ENCODE assay signal across 9 cellular contexts in the genomic region with DNA sequence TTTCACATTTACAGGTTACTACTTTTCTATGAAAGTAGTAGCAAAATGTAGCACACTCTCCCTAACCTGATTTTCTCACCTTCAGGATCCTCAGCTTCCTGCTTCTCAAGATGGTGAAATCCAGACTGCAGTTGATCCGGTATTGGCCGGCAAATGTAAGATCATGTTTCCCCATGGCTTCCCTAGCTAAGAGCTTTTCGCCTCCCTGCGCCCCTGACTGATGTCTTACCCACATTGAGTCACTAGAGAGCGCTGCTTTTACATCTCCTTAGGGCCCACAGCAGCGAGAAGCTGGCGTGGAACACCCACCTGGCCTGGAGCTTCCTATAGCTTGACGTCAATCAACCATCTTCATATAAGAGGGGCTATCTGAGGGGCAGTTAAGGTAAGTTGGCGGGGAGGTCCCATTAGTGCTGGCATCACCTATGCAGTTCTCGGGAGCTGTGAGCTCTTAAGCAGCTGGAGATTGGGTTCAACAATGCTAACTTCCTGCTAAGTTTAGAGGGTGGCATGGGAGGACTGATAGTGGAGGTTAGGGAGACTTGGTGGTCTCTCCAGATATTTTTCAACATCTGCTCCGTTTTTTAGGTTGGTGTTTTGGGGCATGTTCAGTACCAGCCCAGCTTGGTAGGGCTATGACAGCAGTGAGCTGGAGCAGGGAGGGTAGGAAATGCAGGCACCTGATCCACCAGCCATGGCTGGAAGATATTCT. TPM values are rescaled to one million over a fixed set of nuclear protein-coding genes. Genes with fewer than 3 reads are reported as not detected.
DNase-seq lines count a peak whose midpoint lies in the region; ATAC-seq and TF ChIP-seq lines count a peak whose summit lies in the region.
"Had no signal": no experiment of that assay in that cellular context is flagged by ENCODE, and none has a peak within 500 bp of the region (broad histone marks: within the 10 kb centered on the region; RNA-seq: fewer than 3 reads in every experiment).

No MANE protein-coding gene starts in this region.

- H3K9ac ChIP-seq in GM23248 = no peak overlapping the region

- H3K27me3 Mint-ChIP-seq in activated T-helper 17 cell treated with anti-CD3 and anti-CD28 coated beads, Interleukin-2, amount 50 U/mL, for 72 hours = no peaks in the 10 kb centered on the region

- H3K4me2 ChIP-seq in GM23248 (ENCODE audit: unreplicated experiment) = no peak overlapping the region

- H3K36me3 Mint-ChIP-seq in activated T-helper 17 cell treated with anti-CD3 and anti-CD28 coated beads, Interleukin-2, amount 50 U/mL, for 72 hours (ENCODE audit: low read depth) = peaks cover 100% of the 10 kb centered on the region

- DNase-seq in BJ (ENCODE audit: low read depth) = no peak
- DNase-seq in GM23248 = peak; percentile 85
- peak; percentile 48 for DNase-seq in NCI-H774 (lab: John Stamatoyannopoulos, UW)
- no peak for DNase-seq in heart left ventricle
- DNase-seq in retinal pigment epithelial cell (ENCODE audit: low read depth) = peak; percentile 51

- H3K27ac ChIP-seq in GM23248 (no peak overlapping the region), heart left ventricle (no peak overlapping the region)

- no peaks in the 10 kb centered on the region for H3K9me2 ChIP-seq in GM23248 (ENCODE audit: insufficient read depth)

- CTCF ChIA-PET in BJ (lab: Yijun Ruan, JAX) = interaction anchor here (0.7 to 2.6 kb wide), 13 partner anchors 9 to 564 kb away, joined by 3 to 10 read pairs (median 4); no protein-coding TSS in a partner anchor

- H3K9me3 ChIP-seq in GM23248 (ENCODE audit: low read depth) (no peaks in the 10 kb centered on the region), heart left ventricle (no peaks in the 10 kb centered on the region)

- no peaks in the 10 kb centered on the region for H4K20me1 ChIP-seq in GM23248 (ENCODE audit: insufficient read depth)

- no peaks in the 10 kb centered on the region for H3K9me3 Mint-ChIP-seq in activated T-helper 17 cell treated with anti-CD3 and anti-CD28 coated beads, Interleukin-2, amount 50 U/mL, for 72 hours

- H3K4me1 Mint-ChIP-seq in activated T-helper 17 cell treated with anti-CD3 and anti-CD28 coated beads, Interleukin-2, amount 50 U/mL, for 72 hours = peaks cover 37% of the 10 kb centered on the region

- no peaks in the 10 kb centered on the region for H3K79me2 ChIP-seq in GM23248 (ENCODE audit: insufficient read depth)

- POLR2A ChIA-PET in BJ (lab: Charles Lee) = no interaction called here

- no peaks in the 10 kb centered on the region for H3F3A ChIP-seq in GM23248 (ENCODE audit: insufficient read depth)

- H3K27me3 ChIP-seq in BJ (ENCODE audit: control insufficient read depth, insufficient read depth, low read length) (peaks cover 9% of the 10 kb centered on the region; the same call in 1 of the 2 replicates), GM23248 (replicated peaks; ENCODE audit: insufficient read depth) (0 out of 2 replicates have a peak, but pooled peaks cover 5% of the 10 kb centered on the region), heart left ventricle (no peaks in the 10 kb centered on the region)

- WGBS in GM23248 (ENCODE audit: low coverage in 1 of 2, low lambda C conversion rate in 2 of 2, missing lambda C conversion rate in 2 of 2), 2 experiments = 23 to 26% methylated on average over 11 of the region's 11 CpGs
- WGBS in heart left ventricle, 4 donors = 37 to 55% (median 39%) methylated on average over 10 to 11 of the region's 11 CpGs

- peak overlapping the region; percentile 100 for H3K4me3 Mint-ChIP-seq in activated T-helper 17 cell treated with anti-CD3 and anti-CD28 coated beads, Interleukin-2, amount 50 U/mL, for 72 hours

- TF ChIP-seq CTCF in BJ (IDR thresholded peaks at IDR 0.05; ENCODE audit: insufficient read depth, low read depth, low read length) (peak; percentile 60), heart left ventricle (IDR thresholded peaks at IDR 0.05) (peak in 8 of 12 donors; percentile 6 to 49 (median 36)), retinal pigment epithelial cell (conservative IDR thresholded peaks at IDR 0.05; ENCODE audit: low read depth, low read length) (peak; percentile 70)

- intact Hi-C loops in heart left ventricle (cut with DNase I) = no loop called here

- H3K36me3 ChIP-seq in BJ (ENCODE audit: control insufficient read depth, insufficient read depth, low read length) (no peaks in the 10 kb centered on the region), GM23248 (ENCODE audit: low read depth) (no peaks in the 10 kb centered on the region), heart left ventricle (peaks cover 0 to 37% (median 0%) of the 10 kb centered on the region in 9 donors)

- no peak overlapping the region for H3K4me3 ChIP-seq in BJ (ENCODE audit: low read depth, low read length)
- no peak overlapping the region for H3K4me3 ChIP-seq in GM23248
- no peak overlapping the region for H3K4me3 ChIP-seq in heart left ventricle
- H3K4me3 ChIP-seq in retinal pigment epithelial cell (ENCODE audit: low read length) = no peak overlapping the region

- no peak for TF ChIP-seq POLR2A in heart left ventricle (IDR thresholded peaks at IDR 0.05)

- in situ Hi-C loops in GM23248 (cut with MboI) = no loop called here

- no peaks in the 10 kb centered on the region for H3K4me1 ChIP-seq in GM23248 (ENCODE audit: insufficient read depth)
- H3K4me1 ChIP-seq in heart left ventricle = peaks cover 0 to 35% (median 5%) of the 10 kb centered on the region in 12 donors

- H2AFZ ChIP-seq in GM23248 = no peak overlapping the region

- ATAC-seq in activated T-helper 17 cell treated with anti-CD3 and anti-CD28 coated beads, Interleukin-2, amount 50 U/mL, for 72 hours (replicated peaks) = peak; percentile 33
- ATAC-seq in heart left ventricle = peak in 3 of 4 donors; percentile 50 to 57 (median 52)
- ATAC-seq in GM19328 (IDR thresholded peaks at IDR 0.05; ENCODE audit: unreplicated experiment) = no peak
- no peak for ATAC-seq in GM21423 (IDR thresholded peaks at IDR 0.05; ENCODE audit: unreplicated experiment)

- peak overlapping the region; percentile 82 for H3K27ac Mint-ChIP-seq in activated T-helper 17 cell treated with anti-CD3 and anti-CD28 coated beads, Interleukin-2, amount 50 U/mL, for 72 hours

RNA-seq across cellular contexts. Expression of gene PTPN7, which starts 5.5 kb away (rescaled TPM):
- polyA plus RNA-seq in BJ (2011; rRNA removed) (not detected in 2 replicates), GM23248 (2016; fragmentation: Nextera tagmentation; extraction: Ambion mirVana) (0.16 TPM in 1 of 2 replicates, not detected in the other), heart left ventricle (under 1 TPM; 0.19 to 0.36 TPM)
- polyA minus RNA-seq in BJ (2011; rRNA and poly(A)+ RNA removed) = not detected in 2 replicates
- total RNA-seq in GM23248 (2014; rRNA removed; shearing (Covaris generic)) = not detected in 2 replicates
- 100 to 1,000 TPM; 238 to 281 TPM for total RNA-seq in activated T-helper 17 cell treated with anti-CD3 and anti-CD28 coated beads, Interleukin-2, amount 50 U/mL, for 72 hours
- 10 to 100 TPM in 1 of 9 donors, 1 to 10 TPM in 3, under 1 TPM in 4, not detected in 1; 0.30 to 10.3 (median 0.86) TPM for total RNA-seq in heart left ventricle

RNA-seq across cellular contexts. Expression of gene ARL8A, which starts 10.4 kb away (rescaled TPM):
- 54.5 and 76.6 TPM in 2 replicates for polyA plus RNA-seq in BJ (2011; rRNA removed)
- 14.0 and 29.4 TPM in 2 replicates for polyA minus RNA-seq in BJ (2011; rRNA and poly(A)+ RNA removed)
- 25.0 and 32.5 TPM in 2 replicates for total RNA-seq in GM23248 (2014; rRNA removed; shearing (Covaris generic))
- 33.5 and 33.9 TPM in 2 replicates for polyA plus RNA-seq in GM23248 (2016; fragmentation: Nextera tagmentation; extraction: Ambion mirVana)
- total RNA-seq in activated T-helper 17 cell treated with anti-CD3 and anti-CD28 coated beads, Interleukin-2, amount 50 U/mL, for 72 hours = 10 to 100 TPM; 43.6 to 51.4 TPM
- total RNA-seq in heart left ventricle = 10 to 100 TPM; 33.0 to 86.4 (median 75.6) TPM
- 10 to 100 TPM; 22.6 to 35.5 TPM for polyA plus RNA-seq in heart left ventricle

RNA-seq across cellular contexts. Expression of gene GPR37L1, which starts 32.2 kb away (rescaled TPM):
- polyA plus RNA-seq in BJ (2011; rRNA removed) (not detected in 2 replicates), GM23248 (2016; fragmentation: Nextera tagmentation; extraction: Ambion mirVana) (0.03 TPM in 1 of 2 replicates, not detected in the other), heart left ventricle (under 1 TPM; 0.03 to 0.04 TPM)
- not detected in 2 replicates for polyA minus RNA-seq in BJ (2011; rRNA and poly(A)+ RNA removed)
- not detected in 2 replicates for total RNA-seq in GM23248 (2014; rRNA removed; shearing (Covaris generic))
- total RNA-seq in activated T-helper 17 cell treated with anti-CD3 and anti-CD28 coated beads, Interleukin-2, amount 50 U/mL, for 72 hours = not detected
- total RNA-seq in heart left ventricle = under 1 TPM in 1 of 9 donors, not detected in 8; 0.05 TPM
- total RNA-seq: pulmonary artery endothelial cell had no signal

RNA-seq across cellular contexts. Expression of gene LGR6, which starts 38.7 kb away (rescaled TPM):
- not detected in 2 replicates for polyA plus RNA-seq in BJ (2011; rRNA removed)
- polyA minus RNA-seq in BJ (2011; rRNA and poly(A)+ RNA removed) = 0.38 TPM in 1 of 2 replicates, not detected in the other
- not detected in 2 replicates for total RNA-seq in GM23248 (2014; rRNA removed; shearing (Covaris generic))
- not detected in 2 replicates for polyA plus RNA-seq in GM23248 (2016; fragmentation: Nextera tagmentation; extraction: Ambion mirVana)
- under 1 TPM in 1 of 2 donors, not detected in 1; 0.21 TPM for total RNA-seq in activated T-helper 17 cell treated with anti-CD3 and anti-CD28 coated beads, Interleukin-2, amount 50 U/mL, for 72 hours
- 1 to 10 TPM in 6 of 9 donors, under 1 TPM in 3; 0.29 to 3.5 (median 1.8) TPM for total RNA-seq in heart left ventricle
- polyA plus RNA-seq in heart left ventricle = 1 to 10 TPM; 1.3 to 1.7 TPM
- total RNA-seq: pulmonary artery endothelial cell had no signal

Comparison
In these comparisons a context has a peak if more than half of its experiments do, and no peak if none do; other contexts are left out.
1. DNase-seq: peak in GM23248 (single experiment), NCI-H774 (single experiment) and retinal pigment epithelial cell (single experiment); none in BJ (single experiment) and heart left ventricle (0 of 5).
2. ATAC-seq: peak in activated T-helper 17 cell treated with anti-CD3 and anti-CD28 coated beads, Interleukin-2, amount 50 U/mL, for 72 hours (single experiment) and heart left ventricle (3 of 4); none in GM19328 (single experiment) and GM21423 (single experiment).
3. RNA of gene PTPN7, which starts 5.5 kb away (total RNA-seq): 238 to 281 TPM in activated T-helper 17 cell treated with anti-CD3 and anti-CD28 coated beads, Interleukin-2, amount 50 U/mL, for 72 hours; 0.30 to 10.3 TPM in heart left ventricle and not detected in GM23248; every median in the first group is over 10 times any median in the second.
4. Peak in every context shown above with its lines, with median percentiles within 50 percentile points of each other: CTCF ChIP-seq.